10 cellular contexts compared by ENCODE assay signal in genomic region chr1:98749152-98749756, GRCh38.
DNase-seq lines count a peak whose midpoint lies in the region; ATAC-seq and TF ChIP-seq lines count a peak whose summit lies in the region.
"Had no signal": no experiment of that assay in that cellular context is flagged by ENCODE, and none has a peak within 500 bp of the region (broad histone marks: within the 10 kb centered on the region; RNA-seq: fewer than 3 reads in every experiment).

No MANE protein-coding gene starts in this region.

- 55% methylated on average over 2 of the region's 2 CpGs for WGBS in mammary epithelial cell (ENCODE audit: low coverage, missing lambda C conversion rate)
- 53% methylated on average over 2 of the region's 2 CpGs for WGBS in sigmoid colon, 2 donors

- no peaks in the 10 kb centered on the region for H3K9me3 ChIP-seq in mammary epithelial cell (replicated peaks; ENCODE audit: insufficient read depth, low read length)
- no peaks in the 10 kb centered on the region for H3K9me3 ChIP-seq in sigmoid colon
- H3K9me3 ChIP-seq: transverse colon had no signal

- BruUV-seq in mammary epithelial cell (replicated peaks; lab: Mats Ljungman, UMichigan): no TSS peak

- TF ChIP-seq CTCF in LNCAP (IDR thresholded peaks at IDR 0.05): peak; percentile 65
- peak; percentile 27 to 44 for TF ChIP-seq CTCF in mammary epithelial cell (conservative IDR thresholded peaks at IDR 0.05 in 1 of 2, IDR thresholded peaks at IDR 0.05 in 1 of 2; ENCODE audit: extremely low read depth in 1 of 2, insufficient read depth in 1 of 2, low read depth in 1 of 2, low read length in 2 of 2)
- TF ChIP-seq CTCF in progenitor cell of endocrine pancreas (IDR thresholded peaks at IDR 0.05; ENCODE audit: unreplicated experiment): peak; percentile 42
- peak in 1 of 4 experiments; percentile 12 for TF ChIP-seq CTCF in sigmoid colon (IDR thresholded peaks at IDR 0.05)

- no peaks in the 10 kb centered on the region for H4K20me1 ChIP-seq in mammary epithelial cell (ENCODE audit: insufficient read depth, low read length)

- in situ Hi-C loops in mammary epithelial cell (cut with MboI; ENCODE audit: low sequenced_read_pairs in 2 of 2): no loop called here

- H3K36me3 Mint-ChIP-seq in progenitor cell of endocrine pancreas (ENCODE audit: insufficient read depth): no peaks in the 10 kb centered on the region
- H3K36me3 Mint-ChIP-seq in effector memory CD8-positive, alpha-beta T cell (ENCODE audit: insufficient read depth): no peaks in the 10 kb centered on the region
- H3K36me3 Mint-ChIP-seq: immature natural killer cell had no signal

- peaks cover 2% of the 10 kb centered on the region for H3K4me1 Mint-ChIP-seq in progenitor cell of endocrine pancreas (ENCODE audit: low read depth)
- no peaks in the 10 kb centered on the region for H3K4me1 Mint-ChIP-seq in effector memory CD8-positive, alpha-beta T cell (ENCODE audit: low read depth in 2 of 2)
- H3K4me1 Mint-ChIP-seq: immature natural killer cell had no signal

- CTCF ChIA-PET in mammary epithelial cell (lab: Charles Lee; ENCODE audit: low non-redundant PET): interaction anchor here (0.5 to 0.6 kb wide), 2 partner anchors 137 to 1937 kb away, joined by 4 to 8 read pairs; no protein-coding TSS in a partner anchor

- no peaks in the 10 kb centered on the region for H3K27me3 ChIP-seq in mammary epithelial cell (ENCODE audit: insufficient read depth, low read length)
- no peaks in the 10 kb centered on the region for H3K27me3 ChIP-seq in sigmoid colon
- H3K27me3 ChIP-seq: transverse colon had no signal

- H3K9ac ChIP-seq in mammary epithelial cell (ENCODE audit: insufficient read depth, low read length): no peak overlapping the region

- no peak overlapping the region for H3K27ac ChIP-seq in mammary epithelial cell (ENCODE audit: insufficient read depth, low read depth, low read length)
- H3K27ac ChIP-seq in sigmoid colon: no peak overlapping the region
- H3K27ac ChIP-seq: transverse colon had no signal

- dilution Hi-C loops in mammary epithelial cell (cut with HindIII; ENCODE audit: low sequenced_read_pairs): no loop called here

- no peak for TF ChIP-seq EP300 in sigmoid colon (IDR thresholded peaks at IDR 0.05)

- no peak overlapping the region for H3K4me3 ChIP-seq in mammary epithelial cell (replicated peaks in 1 of 3; ENCODE audit: insufficient read depth in 1 of 3, low read depth in 2 of 3, low read length in 3 of 3)
- H3K4me3 ChIP-seq in sigmoid colon: no peak overlapping the region
- H3K4me3 ChIP-seq: transverse colon had no signal

- DNase-seq in NCI-H748 (lab: John Stamatoyannopoulos, UW; ENCODE audit: unreplicated experiment) (peak; percentile 32), NCI-H748 treated with DMSO at 0.1 percent for 48 hours (lab: John Stamatoyannopoulos, UW) (no peak), mammary epithelial cell (no peak), progenitor cell of endocrine pancreas (ENCODE audit: low spot score, unreplicated experiment) (no peak), sigmoid colon (no peak)
- DNase-seq in effector memory CD8-positive, alpha-beta T cell: no peak
- DNase-seq: immature natural killer cell, transverse colon had no signal

- no peak overlapping the region for H3K4me3 Mint-ChIP-seq in progenitor cell of endocrine pancreas (ENCODE audit: low read depth)
- H3K4me3 Mint-ChIP-seq in effector memory CD8-positive, alpha-beta T cell: no peak overlapping the region
- H3K4me3 Mint-ChIP-seq: immature natural killer cell had no signal

- ATAC-seq in HG03097 (IDR thresholded peaks at IDR 0.05; ENCODE audit: low FRiP score, unreplicated experiment): no peak
- no peak for ATAC-seq in effector memory CD8-positive, alpha-beta T cell (replicated peaks)

- no peak overlapping the region for H3K4me2 ChIP-seq in mammary epithelial cell (ENCODE audit: insufficient read depth, low read depth, low read length)

- intact Hi-C loops in mammary epithelial cell (cut with micrococcal nuclease): no loop called here
- intact Hi-C loops in sigmoid colon (cut with DNase I): no loop called here

- no peaks in the 10 kb centered on the region for H3K4me1 ChIP-seq in mammary epithelial cell (ENCODE audit: insufficient read depth, low read length)
- no peaks in the 10 kb centered on the region for H3K4me1 ChIP-seq in sigmoid colon
- H3K4me1 ChIP-seq: transverse colon had no signal

- no peaks in the 10 kb centered on the region for H3K79me2 ChIP-seq in mammary epithelial cell (ENCODE audit: insufficient read depth, low read length)

- no peaks in the 10 kb centered on the region for H3K9me3 Mint-ChIP-seq in progenitor cell of endocrine pancreas (ENCODE audit: low read depth)
- no peaks in the 10 kb centered on the region for H3K9me3 Mint-ChIP-seq in effector memory CD8-positive, alpha-beta T cell
- H3K9me3 Mint-ChIP-seq: immature natural killer cell had no signal

- no peak for TF ChIP-seq POLR2A in sigmoid colon (IDR thresholded peaks at IDR 0.05)

- H3K36me3 ChIP-seq in mammary epithelial cell (ENCODE audit: insufficient read depth, low read length) (no peaks in the 10 kb centered on the region), sigmoid colon (no peaks in the 10 kb centered on the region)
- H3K36me3 ChIP-seq: transverse colon had no signal

- H3K27ac Mint-ChIP-seq in progenitor cell of endocrine pancreas: no peak overlapping the region
- no peak overlapping the region for H3K27ac Mint-ChIP-seq in effector memory CD8-positive, alpha-beta T cell
- H3K27ac Mint-ChIP-seq: immature natural killer cell had no signal

- H2AFZ ChIP-seq in mammary epithelial cell (ENCODE audit: low read depth, low read length): no peak overlapping the region

- H3K27me3 Mint-ChIP-seq in progenitor cell of endocrine pancreas: no peaks in the 10 kb centered on the region
- H3K27me3 Mint-ChIP-seq in effector memory CD8-positive, alpha-beta T cell: peaks cover 0 to 7% of the 10 kb centered on the region in 2 donors
